ENCODE assay signal across 8 cellular contexts in the genomic region with DNA sequence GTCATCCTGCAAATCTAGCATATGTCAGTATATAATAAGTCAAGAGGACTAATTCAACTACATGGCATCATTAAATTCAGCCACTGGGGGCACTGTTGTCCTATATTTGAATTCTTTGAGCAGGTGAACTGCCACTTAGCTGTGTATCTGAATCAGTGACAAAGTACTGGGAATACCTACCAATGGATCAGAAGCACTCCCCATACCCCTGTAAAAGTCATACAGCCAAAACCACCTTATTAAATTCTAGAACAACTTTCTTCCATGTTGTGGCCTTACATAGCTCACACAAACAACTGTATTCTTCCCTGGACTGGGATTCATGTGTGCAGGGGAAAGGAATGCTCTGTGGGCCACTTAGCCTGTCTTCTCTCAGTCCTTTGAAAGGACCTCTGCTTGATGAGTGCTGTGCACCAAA. TPM values are rescaled to one million over a fixed set of nuclear protein-coding genes. Genes with fewer than 3 reads are reported as not detected.
DNase-seq lines count a peak whose midpoint lies in the region; ATAC-seq and TF ChIP-seq lines count a peak whose summit lies in the region.

No MANE protein-coding gene starts in this region.

- H3K36me3 ChIP-seq in right lobe of liver, result peaks cover 0 to 16% (median under 1%) of the 10 kb centered on the region in 4 donors

- H3K4me3 ChIP-seq in choroid plexus epithelial cell (ENCODE audit: low read depth, low read length) (no peak overlapping the region), right lobe of liver (no peak overlapping the region)

- H3K4me1 ChIP-seq in right lobe of liver, result peaks cover 0 to 12% (median 0%) of the 10 kb centered on the region in 4 donors

- DNase-seq in NCI-H1417 (lab: John Stamatoyannopoulos, UW) (peak; percentile 40 to 76 (median 68)), NCI-H1417 treated with DMSO at 0.1 percent for 48 hours (lab: John Stamatoyannopoulos, UW) (no peak), NCI-H2171 treated with DMSO at 0.1 percent for 48 hours (lab: John Stamatoyannopoulos, UW) (peak; percentile 75), choroid plexus epithelial cell (ENCODE audit: low read depth) (peak; percentile 81), right lobe of liver (peak in 1 of 3 donors; percentile 71)
- DNase-seq in activated CD4-positive, alpha-beta T cell treated with anti-CD3 and anti-CD28 coated beads for 24 hours (ENCODE audit: low read depth in 2 of 2), result peak; percentile 47 to 65
- DNase-seq in stimulated activated CD8-positive, alpha-beta memory T cell treated with anti-CD3 and anti-CD28 coated beads, Interleukin-15, amount 100 ng/mL, for 1 hour (ENCODE audit: low read depth), result peak; percentile 38

- TF ChIP-seq CTCF in choroid plexus epithelial cell (conservative IDR thresholded peaks at IDR 0.05; ENCODE audit: low read depth, low read length) (peak; percentile 68), right lobe of liver (IDR thresholded peaks at IDR 0.05) (peak; percentile 68 to 85 (median 81))

- ATAC-seq in HG03045 (IDR thresholded peaks at IDR 0.05; ENCODE audit: unreplicated experiment), result peak; percentile 85
- peak; percentile 92 to 97 (median 97) for ATAC-seq in right lobe of liver

- no peak for TF ChIP-seq POLR2A in right lobe of liver (IDR thresholded peaks at IDR 0.05)

- no peaks in the 10 kb centered on the region for H3K27me3 ChIP-seq in right lobe of liver

- intact Hi-C loops in right lobe of liver (cut with DNase I), result no loop called here

- H3K9me3 ChIP-seq in right lobe of liver, result no peaks in the 10 kb centered on the region

- H3K27ac ChIP-seq in right lobe of liver, result no peak overlapping the region

RNA-seq across cellular contexts. Expression of gene PLPP6, which starts 57.4 kb away (rescaled TPM):
- 10 to 100 TPM in 2 of 6 experiments, 1 to 10 TPM in 4; 7.8 to 12.4 (median 9.3) TPM for total RNA-seq in right lobe of liver
